In genomic region chr13:60788156-60788829, GRCh38 we compare ENCODE assay signal across 24 cellular contexts.
A peak's percentile ranks its signal among the peaks of the same experiment; 100 is the strongest.
DNase-seq lines count a peak whose midpoint lies in the region; ATAC-seq, FAIRE-seq and TF ChIP-seq lines count a peak whose summit lies in the region.
"Had no signal": no experiment of that assay in that cellular context is flagged by ENCODE, and none has a peak within 500 bp of the region (broad histone marks: within the 10 kb centered on the region; RNA-seq: fewer than 3 reads in every experiment).

No MANE protein-coding gene starts in this region.

- H3K36me3 Mint-ChIP-seq in activated T-helper 1 cell treated with anti-CD3 and anti-CD28 coated beads, Interleukin-12 subunit alpha, Interleukin-12 subunit beta, Interleukin-2, Interleukin-4 antibody, amounts not matched to agents 30 ng/mL and 10 ng/mL and 1 ng/mL, durations not matched to agents 14 hours and 24 hours and 36 hours (ENCODE audit: low read depth), result no peaks in the 10 kb centered on the region
- H3K36me3 Mint-ChIP-seq: activated naive CD8-positive, alpha-beta T cell treated with anti-CD3 and anti-CD28 coated beads for 36 hours; type B pancreatic cell had no signal

- dilution Hi-C loops in keratinocyte (cut with MboI; ENCODE audit: extremely low pct_ligation_motif_present, low sequenced_read_pairs), result no loop called here

- H3K4me1 ChIP-seq in SK-N-SH (ENCODE audit: control insufficient read depth in 1 of 2, insufficient read depth in 2 of 2, low read depth in 1 of 2, low read length in 1 of 2) (no peaks in the 10 kb centered on the region), fibroblast of lung (ENCODE audit: control insufficient read depth, extremely low read depth, insufficient read depth, low read length) (no peaks in the 10 kb centered on the region), keratinocyte (ENCODE audit: control insufficient read depth, extremely low read depth, insufficient read depth, low read length) (peaks cover 13% of the 10 kb centered on the region), aorta (ENCODE audit: control insufficient read depth in 1 of 2, insufficient read depth in 2 of 2, low read length in 2 of 2) (peaks cover 2 to 3% of the 10 kb centered on the region in 2 donors)
- H3K4me1 ChIP-seq: lower lobe of right lung had no signal

- no peak for TF ChIP-seq EP300 in SK-N-SH (IDR thresholded peaks at IDR 0.05; ENCODE audit: borderline replicate concordance in 1 of 2, low read depth in 1 of 2, low read length in 1 of 2)

- no peaks in the 10 kb centered on the region for H3K27me3 Mint-ChIP-seq in activated T-helper 1 cell treated with anti-CD3 and anti-CD28 coated beads, Interleukin-12 subunit alpha, Interleukin-12 subunit beta, Interleukin-2, Interleukin-4 antibody, amounts not matched to agents 30 ng/mL and 10 ng/mL and 1 ng/mL, durations not matched to agents 14 hours and 24 hours and 36 hours (ENCODE audit: insufficient read depth)
- H3K27me3 Mint-ChIP-seq: activated naive CD8-positive, alpha-beta T cell treated with anti-CD3 and anti-CD28 coated beads for 36 hours; type B pancreatic cell had no signal

- no peaks in the 10 kb centered on the region for H3F3A ChIP-seq in SK-N-SH (replicated peaks; ENCODE audit: insufficient read depth)

- H3K9ac ChIP-seq in SK-N-SH (no peak overlapping the region), fibroblast of lung (ENCODE audit: insufficient read depth, low read length) (no peak overlapping the region), keratinocyte (ENCODE audit: control insufficient read depth, extremely low read depth, insufficient read depth, low read length) (no peak overlapping the region)

- H3K9me3 Mint-ChIP-seq in activated T-helper 1 cell treated with anti-CD3 and anti-CD28 coated beads, Interleukin-12 subunit alpha, Interleukin-12 subunit beta, Interleukin-2, Interleukin-4 antibody, amounts not matched to agents 30 ng/mL and 10 ng/mL and 1 ng/mL, durations not matched to agents 14 hours and 24 hours and 36 hours, result peaks cover 4% of the 10 kb centered on the region
- H3K9me3 Mint-ChIP-seq: activated naive CD8-positive, alpha-beta T cell treated with anti-CD3 and anti-CD28 coated beads for 36 hours; activated T-cell treated with anti-CD3 and anti-CD28 coated beads, Interleukin-2, amount 50 U/mL, for 72 hours; type B pancreatic cell had no signal

- DNase-seq in SK-N-SH (no peak), fibroblast of lung (ENCODE audit: low read depth in 2 of 2) (peak; percentile 2 to 50), keratinocyte (ENCODE audit: low read depth, low spot score) (peak; percentile 30), aorta (peak; percentile 65 to 83), NCI-H2171 treated with DMSO at 0.1 percent for 48 hours (lab: John Stamatoyannopoulos, UW) (no peak)
- no peak for DNase-seq in activated T-helper 1 cell treated with anti-CD3 and anti-CD28 coated beads, Interleukin-12 subunit alpha, Interleukin-12 subunit beta, Interleukin-2, Interleukin-4 antibody, amounts not matched to agents 30 ng/mL and 10 ng/mL and 1 ng/mL, durations not matched to agents 14 hours and 24 hours and 36 hours (ENCODE audit: low spot score)
- DNase-seq: activated CD4-positive, alpha-beta T cell treated with anti-CD3 and anti-CD28 coated beads for 1 hour; activated CD8-positive, alpha-beta memory T cell treated with anti-CD3 and anti-CD28 coated beads for 24 hours; activated naive CD8-positive, alpha-beta T cell treated with anti-CD3 and anti-CD28 coated beads for 36 hours; activated T-cell treated with anti-CD3 and anti-CD28 coated beads, Interleukin-2, amount 50 U/mL, for 72 hours; Kasumi-1; lower lobe of right lung; NCI-H2171; NCI-H748 treated with DMSO at 0.1 percent for 48 hours; PC-9; stimulated activated CD4-positive, alpha-beta T cell treated with anti-CD3 and anti-CD28 coated beads, Interleukin-2, amount 100 ng/mL, for 24 hours; stimulated activated naive CD8-positive, alpha-beta T cell treated with anti-CD3 and anti-CD28 coated beads, Interleukin-15, Interleukin-2, amounts not matched to agents 100 U/mL and 50 U/mL, for 24 hours had no signal

- ATAC-seq in SK-N-SH treated with all-trans-retinoic acid at 6 μM for 48 hours (no peak), aorta (ENCODE audit: low FRiP score) (no peak), esophagus mucosa (no peak)
- ATAC-seq: activated T-cell treated with anti-CD3 and anti-CD28 coated beads, Interleukin-2, amount 50 U/mL, for 72 hours; lower lobe of right lung; stimulated activated naive CD8-positive, alpha-beta T cell treated with anti-CD3 and anti-CD28 coated beads, Interleukin-15, Interleukin-2, amounts not matched to agents 100 U/mL and 50 U/mL, for 24 hours had no signal

- H3K27ac Mint-ChIP-seq in activated T-helper 1 cell treated with anti-CD3 and anti-CD28 coated beads, Interleukin-12 subunit alpha, Interleukin-12 subunit beta, Interleukin-2, Interleukin-4 antibody, amounts not matched to agents 30 ng/mL and 10 ng/mL and 1 ng/mL, durations not matched to agents 14 hours and 24 hours and 36 hours, result no peak overlapping the region
- H3K27ac Mint-ChIP-seq: activated naive CD8-positive, alpha-beta T cell treated with anti-CD3 and anti-CD28 coated beads for 36 hours; activated T-cell treated with anti-CD3 and anti-CD28 coated beads, Interleukin-2, amount 50 U/mL, for 72 hours; type B pancreatic cell had no signal

- no peak overlapping the region for H3K4me3 Mint-ChIP-seq in activated T-helper 1 cell treated with anti-CD3 and anti-CD28 coated beads, Interleukin-12 subunit alpha, Interleukin-12 subunit beta, Interleukin-2, Interleukin-4 antibody, amounts not matched to agents 30 ng/mL and 10 ng/mL and 1 ng/mL, durations not matched to agents 14 hours and 24 hours and 36 hours
- H3K4me3 Mint-ChIP-seq: activated naive CD8-positive, alpha-beta T cell treated with anti-CD3 and anti-CD28 coated beads for 36 hours; activated T-cell treated with anti-CD3 and anti-CD28 coated beads, Interleukin-2, amount 50 U/mL, for 72 hours; type B pancreatic cell had no signal

- H3K36me3 ChIP-seq in SK-N-SH (replicated peaks in 1 of 2; ENCODE audit: control insufficient read depth in 1 of 2, insufficient read depth in 2 of 2, low read length in 1 of 2), result no peaks in the 10 kb centered on the region
- H3K36me3 ChIP-seq in fibroblast of lung (ENCODE audit: control insufficient read depth, insufficient read depth, low read length), result no peaks in the 10 kb centered on the region
- H3K36me3 ChIP-seq in keratinocyte (ENCODE audit: control insufficient read depth in 2 of 2, extremely low read depth in 1 of 2, insufficient read depth in 2 of 2, low read length in 2 of 2), result no peaks in the 10 kb centered on the region
- H3K36me3 ChIP-seq in aorta (ENCODE audit: control insufficient read depth in 1 of 2, insufficient read depth in 2 of 2, low read length in 1 of 2), result no peaks in the 10 kb centered on the region
- H3K36me3 ChIP-seq: cardiac muscle cell, lower lobe of right lung had no signal

- H3K4me1 Mint-ChIP-seq in activated T-helper 1 cell treated with anti-CD3 and anti-CD28 coated beads, Interleukin-12 subunit alpha, Interleukin-12 subunit beta, Interleukin-2, Interleukin-4 antibody, amounts not matched to agents 30 ng/mL and 10 ng/mL and 1 ng/mL, durations not matched to agents 14 hours and 24 hours and 36 hours (ENCODE audit: low read depth), result no peaks in the 10 kb centered on the region
- H3K4me1 Mint-ChIP-seq: activated naive CD8-positive, alpha-beta T cell treated with anti-CD3 and anti-CD28 coated beads for 36 hours had no signal

- no peak for TF ChIP-seq RAD21 in SK-N-SH (IDR thresholded peaks at IDR 0.05; ENCODE audit: low read length)

- CTCF ChIA-PET in SK-N-SH (lab: Yijun Ruan, JAX), result interaction anchor here (0.8 to 1.2 kb wide), 2 partner anchors 50 to 94 kb away, joined by 3 read pairs; no protein-coding TSS in a partner anchor

- no peak overlapping the region for H3K4me2 ChIP-seq in SK-N-SH
- H3K4me2 ChIP-seq in fibroblast of lung (ENCODE audit: extremely low read depth, insufficient read depth, low read length), result no peak overlapping the region
- peak overlapping the region; percentile 14 for H3K4me2 ChIP-seq in keratinocyte (ENCODE audit: control insufficient read depth, extremely low read depth, insufficient read depth, low read depth, low read length)
- H3K4me2 ChIP-seq: PC-9 had no signal

- 58% methylated on average over 3 of the region's 3 CpGs for WGBS in SK-N-SH (ENCODE audit: low lambda C conversion rate)
- WGBS in aorta, 2 donors, result 20 to 27% methylated on average over 3 of the region's 3 CpGs

- peak; percentile 84 for FAIRE-seq in keratinocyte (lab: Jason Lieb, UNC)
- FAIRE-seq: GM18507 had no signal

- intact Hi-C loops in aorta (cut with DNase I), result no loop called here
- intact Hi-C loops in activated T-helper 1 cell treated with anti-CD3 and anti-CD28 coated beads, Interleukin-12 subunit alpha, Interleukin-12 subunit beta, Interleukin-2, Interleukin-4 antibody, amounts not matched to agents 30 ng/mL and 10 ng/mL and 1 ng/mL, durations not matched to agents 14 hours and 24 hours and 36 hours (cut with micrococcal nuclease), result no loop called here

- H3K9me2 ChIP-seq in SK-N-SH, result no peaks in the 10 kb centered on the region

- H2AFZ ChIP-seq in SK-N-SH (ENCODE audit: low read depth) (no peak overlapping the region), fibroblast of lung (ENCODE audit: low read length) (no peak overlapping the region), keratinocyte (ENCODE audit: control insufficient read depth, low read length) (no peak overlapping the region)
- H2AFZ ChIP-seq: PC-9 had no signal

- no peaks in the 10 kb centered on the region for H3K9me1 ChIP-seq in keratinocyte (ENCODE audit: control insufficient read depth, extremely low read depth, insufficient read depth, low read length)

- POLR2A ChIA-PET in SK-N-SH (lab: Yijun Ruan, JAX), result no interaction called here

- H4K20me1 ChIP-seq in SK-N-SH (ENCODE audit: insufficient read depth), result no peaks in the 10 kb centered on the region
- H4K20me1 ChIP-seq in fibroblast of lung (ENCODE audit: control insufficient read depth, extremely low read depth, insufficient read depth, low read length), result no peaks in the 10 kb centered on the region
- H4K20me1 ChIP-seq in keratinocyte (ENCODE audit: control insufficient read depth, extremely low read depth, insufficient read depth, low read length), result no peaks in the 10 kb centered on the region

- no peak overlapping the region for H3K4me3 ChIP-seq in SK-N-SH (ENCODE audit: low read depth in 2 of 2, low read length in 1 of 2)
- no peak overlapping the region for H3K4me3 ChIP-seq in fibroblast of lung (replicated peaks in 1 of 4; ENCODE audit: control extremely low read depth in 1 of 4, insufficient read depth in 1 of 4, low read depth in 3 of 4, low read length in 4 of 4)
- no peak overlapping the region for H3K4me3 ChIP-seq in keratinocyte (ENCODE audit: control insufficient read depth in 2 of 3, extremely low read depth in 1 of 3, insufficient read depth in 2 of 3, low read depth in 1 of 3, low read length in 3 of 3)
- H3K4me3 ChIP-seq in aorta (ENCODE audit: low read length in 2 of 2), result no peak overlapping the region
- H3K4me3 ChIP-seq: cardiac muscle cell, lower lobe of right lung, PC-9, SK-N-MC had no signal

- H3K27ac ChIP-seq in SK-N-SH (ENCODE audit: low read depth in 2 of 2, low read length in 1 of 2) (no peak overlapping the region), fibroblast of lung (ENCODE audit: insufficient read depth, low read length) (no peak overlapping the region), keratinocyte (ENCODE audit: control insufficient read depth, insufficient read depth, low read length) (peak overlapping the region; percentile 44), aorta (ENCODE audit: low read depth in 1 of 2, low read length in 2 of 2) (no peak overlapping the region)
- H3K27ac ChIP-seq: 22Rv1, cardiac muscle cell, lower lobe of right lung, PC-9, SK-N-MC had no signal

- H3K9me3 ChIP-seq in SK-N-SH, result no peaks in the 10 kb centered on the region
- H3K9me3 ChIP-seq in fibroblast of lung (ENCODE audit: control insufficient read depth, insufficient read depth, low read depth, low read length), result no peaks in the 10 kb centered on the region
- H3K9me3 ChIP-seq in keratinocyte (ENCODE audit: control insufficient read depth, low read depth, low read length), result no peaks in the 10 kb centered on the region
- no peaks in the 10 kb centered on the region for H3K9me3 ChIP-seq in aorta (ENCODE audit: control insufficient read depth, low read length)
- H3K9me3 ChIP-seq: lower lobe of right lung had no signal

- no peaks in the 10 kb centered on the region for H3K27me3 ChIP-seq in SK-N-SH (ENCODE audit: insufficient read depth)
- no peaks in the 10 kb centered on the region for H3K27me3 ChIP-seq in fibroblast of lung (ENCODE audit: control insufficient read depth, insufficient read depth, low read length)
- no peaks in the 10 kb centered on the region for H3K27me3 ChIP-seq in keratinocyte (ENCODE audit: control insufficient read depth, extremely low read depth, insufficient read depth, low read length)
- no peaks in the 10 kb centered on the region for H3K27me3 ChIP-seq in aorta (ENCODE audit: control insufficient read depth in 1 of 2, insufficient read depth in 2 of 2, low read length in 1 of 2)
- H3K27me3 ChIP-seq: cardiac muscle cell had no signal

- H3K79me2 ChIP-seq in SK-N-SH (ENCODE audit: insufficient read depth) (no peaks in the 10 kb centered on the region), fibroblast of lung (ENCODE audit: control insufficient read depth, insufficient read depth, low read length) (no peaks in the 10 kb centered on the region), keratinocyte (ENCODE audit: control insufficient read depth, insufficient read depth, low read length) (no peaks in the 10 kb centered on the region)

- TF ChIP-seq CTCF in SK-N-SH (IDR thresholded peaks at IDR 0.05) (no peak), fibroblast of lung (conservative IDR thresholded peaks at IDR 0.05 in 1 of 2, IDR thresholded peaks at IDR 0.05 in 1 of 2; ENCODE audit: low read depth in 1 of 2, low read length in 2 of 2) (no peak), keratinocyte (optimal IDR thresholded peaks at IDR 0.05 in 1 of 3, IDR thresholded peaks at IDR 0.05 in 1 of 3, conservative IDR thresholded peaks at IDR 0.05 in 1 of 3; ENCODE audit: extremely low read depth in 1 of 3, insufficient read depth in 2 of 3, low read length in 3 of 3) (no peak)

Comparison
In these comparisons a context has a peak if more than half of its experiments do, and no peak if none do; other contexts are left out.
1. DNase-seq: peak in fibroblast of lung (2 of 2), keratinocyte (single experiment) and aorta (2 of 2); none in SK-N-SH (single experiment), activated T-helper 1 cell treated with anti-CD3 and anti-CD28 coated beads, Interleukin-12 subunit alpha, Interleukin-12 subunit beta, Interleukin-2, Interleukin-4 antibody, amounts not matched to agents 30 ng/mL and 10 ng/mL and 1 ng/mL, durations not matched to agents 14 hours and 24 hours and 36 hours (single experiment) and NCI-H2171 treated with DMSO at 0.1 percent for 48 hours (single experiment).